18 cellular contexts compared by ENCODE assay signal in the genomic region with DNA sequence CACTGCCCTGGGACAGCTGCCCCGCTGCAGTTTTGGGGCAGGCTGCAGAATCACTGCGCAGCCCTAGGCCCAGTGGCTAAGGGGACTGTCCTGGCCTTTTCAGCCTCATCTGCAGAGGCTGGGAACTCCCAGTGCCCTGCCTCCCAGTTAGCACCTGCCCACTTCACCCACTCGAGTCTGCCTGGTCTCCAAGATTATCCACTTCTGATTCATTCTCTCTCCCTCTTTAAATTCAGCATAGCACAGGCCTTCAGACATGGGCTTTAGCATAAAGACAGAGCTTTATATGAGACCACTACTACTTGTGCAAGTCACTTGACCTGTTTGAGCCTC. TPM values are rescaled to one million over a fixed set of nuclear protein-coding genes. Genes with fewer than 3 reads are reported as not detected.
A peak's percentile ranks its signal among the peaks of the same experiment; 100 is the strongest.
DNase-seq lines count a peak whose midpoint lies in the region; TF ChIP-seq lines count a peak whose summit lies in the region.
"Had no signal": no experiment of that assay in that cellular context is flagged by ENCODE, and none has a peak within 500 bp of the region (broad histone marks: within the 10 kb centered on the region; RNA-seq: fewer than 3 reads in every experiment).

No MANE protein-coding gene starts in this region.

- H3K27me3 Mint-ChIP-seq in activated CD4-positive, alpha-beta T cell treated with anti-CD3 and anti-CD28 coated beads, Interleukin-2, amount 10 ng/mL, durations not matched to agents 7 days and 5 days = peaks cover 20% of the 10 kb centered on the region
- H3K27me3 Mint-ChIP-seq: central memory CD8-positive, alpha-beta T cell had no signal

- intact Hi-C loops in colonic mucosa (cut with DNase I) (no loop called here), thyroid gland (cut with DNase I) (no loop called here)

- H3K9me3 ChIP-seq in colonic mucosa (no peaks in the 10 kb centered on the region), mucosa of rectum (ENCODE audit: control insufficient read depth in 2 of 2, low read length in 2 of 2) (no peaks in the 10 kb centered on the region), thyroid gland (no peaks in the 10 kb centered on the region)
- H3K9me3 ChIP-seq: A549 had no signal

- peak overlapping the region in 1 of 2 donors; percentile 88 for H3K9ac ChIP-seq in colonic mucosa (ENCODE audit: low read depth in 2 of 2, low read length in 2 of 2)
- peak overlapping the region; percentile 70 to 75 for H3K9ac ChIP-seq in mucosa of rectum (ENCODE audit: low read depth in 1 of 2, low read length in 2 of 2)
- H3K9ac ChIP-seq: parathyroid adenoma had no signal

- H3K4me3 ChIP-seq in colonic mucosa (no peak overlapping the region), mucosa of rectum (ENCODE audit: low read length in 2 of 2) (no peak overlapping the region), thyroid gland (replicated peaks in 1 of 3) (no peak overlapping the region)
- H3K4me3 ChIP-seq: A549 had no signal

- peak overlapping the region; percentile 93 for H3K27ac ChIP-seq in colonic mucosa
- H3K27ac ChIP-seq in mucosa of rectum (ENCODE audit: low read depth in 2 of 2, low read length in 2 of 2) = peak overlapping the region; percentile 94 to 97
- H3K27ac ChIP-seq in thyroid gland = peak overlapping the region; percentile 60 to 79 (median 76)
- H3K27ac ChIP-seq: parathyroid adenoma had no signal

- no peaks in the 10 kb centered on the region for H3K27me3 ChIP-seq in colonic mucosa
- H3K27me3 ChIP-seq in mucosa of rectum (ENCODE audit: control insufficient read depth in 2 of 2, insufficient read depth in 2 of 2, low read length in 2 of 2) = no peaks in the 10 kb centered on the region
- no peaks in the 10 kb centered on the region for H3K27me3 ChIP-seq in thyroid gland

- H3K27ac Mint-ChIP-seq in activated CD4-positive, alpha-beta T cell treated with anti-CD3 and anti-CD28 coated beads, Interleukin-2, amount 10 ng/mL, durations not matched to agents 7 days and 5 days = peak overlapping the region; percentile 58
- H3K27ac Mint-ChIP-seq: CD8-positive, alpha-beta memory T cell had no signal

- H3K4me1 ChIP-seq in colonic mucosa = peaks cover 22% of the 10 kb centered on the region
- peaks cover 45 to 50% of the 10 kb centered on the region in 2 donors for H3K4me1 ChIP-seq in mucosa of rectum (ENCODE audit: control insufficient read depth in 2 of 2, insufficient read depth in 2 of 2, low read length in 2 of 2)
- H3K4me1 ChIP-seq in thyroid gland = peaks cover 19 to 44% of the 10 kb centered on the region in 2 donors
- H3K4me1 ChIP-seq: parathyroid adenoma had no signal

- no peak for TF ChIP-seq CTCF in colonic mucosa (IDR thresholded peaks at IDR 0.05)
- TF ChIP-seq CTCF in thyroid gland (IDR thresholded peaks at IDR 0.05) = no peak

- no peak for TF ChIP-seq POLR2A in thyroid gland (IDR thresholded peaks at IDR 0.05)

- no peaks in the 10 kb centered on the region for H3K9me3 Mint-ChIP-seq in activated CD4-positive, alpha-beta T cell treated with anti-CD3 and anti-CD28 coated beads, Interleukin-2, amount 10 ng/mL, durations not matched to agents 7 days and 5 days
- H3K9me3 Mint-ChIP-seq: CD8-positive, alpha-beta memory T cell; central memory CD8-positive, alpha-beta T cell had no signal

- no peak overlapping the region for H3K4me3 Mint-ChIP-seq in activated CD4-positive, alpha-beta T cell treated with anti-CD3 and anti-CD28 coated beads, Interleukin-2, amount 10 ng/mL, durations not matched to agents 7 days and 5 days
- H3K4me3 Mint-ChIP-seq: CD8-positive, alpha-beta memory T cell; central memory CD8-positive, alpha-beta T cell had no signal

- POLR2A ChIA-PET in activated CD4-positive, alpha-beta T cell treated with anti-CD3 and anti-CD28 coated beads, Interleukin-2, amount 10 ng/mL, durations not matched to agents 7 days and 5 days (lab: Charles Lee) = no interaction called here

- no peaks in the 10 kb centered on the region for H3K4me1 Mint-ChIP-seq in activated CD4-positive, alpha-beta T cell treated with anti-CD3 and anti-CD28 coated beads, Interleukin-2, amount 10 ng/mL, durations not matched to agents 7 days and 5 days
- H3K4me1 Mint-ChIP-seq: central memory CD8-positive, alpha-beta T cell had no signal

- no peaks in the 10 kb centered on the region for H3K36me3 Mint-ChIP-seq in activated CD4-positive, alpha-beta T cell treated with anti-CD3 and anti-CD28 coated beads, Interleukin-2, amount 10 ng/mL, durations not matched to agents 7 days and 5 days (ENCODE audit: low read depth)
- H3K36me3 Mint-ChIP-seq: CD8-positive, alpha-beta memory T cell had no signal

- no peak for DNase-seq in activated CD4-positive, alpha-beta T cell treated with anti-CD3 and anti-CD28 coated beads, Interleukin-2, amount 10 ng/mL, durations not matched to agents 7 days and 5 days
- no peak for DNase-seq in activated CD4-positive, alpha-beta T cell treated with anti-CD3 and anti-CD28 coated beads, Interleukin-2, amount 50 U/mL, for 4 hours
- DNase-seq in colonic mucosa (no peak), thyroid gland (no peak), DMS114 treated with DMSO at 0.1 percent for 48 hours (lab: John Stamatoyannopoulos, UW; ENCODE audit: unreplicated experiment) (no peak), COLO829 (ENCODE audit: low spot score) (no peak), iPS-NIHi11 (ENCODE audit: low spot score) (no peak)
- DNase-seq: CD8-positive, alpha-beta memory T cell; glutamatergic neuron; Karpas-422; NCI-H1105 treated with DMSO at 0.1 percent for 48 hours; NCI-H345; stimulated activated naive CD4-positive, alpha-beta T cell treated with Interleukin-2 at 50 U/mL for 16 hours; T-helper 1 cell had no signal

- CTCF ChIA-PET in activated CD4-positive, alpha-beta T cell treated with anti-CD3 and anti-CD28 coated beads, Interleukin-2, amount 10 ng/mL, durations not matched to agents 7 days and 5 days (lab: Charles Lee) = interaction anchor here (1.6 to 1.8 kb wide), 2 partner anchors 15 to 44 kb away, joined by 5 to 6 read pairs; no protein-coding TSS in a partner anchor

- 46 to 56% methylated on average over 3 of the region's 3 CpGs for WGBS in thyroid gland, 2 donors

- H3K36me3 ChIP-seq in colonic mucosa = no peaks in the 10 kb centered on the region
- no peaks in the 10 kb centered on the region for H3K36me3 ChIP-seq in mucosa of rectum (ENCODE audit: control insufficient read depth in 2 of 2, insufficient read depth in 2 of 2, low read length in 2 of 2)
- no peaks in the 10 kb centered on the region for H3K36me3 ChIP-seq in thyroid gland

RNA-seq across cellular contexts. Expression of gene DAGLA, which starts 8.9 kb away (rescaled TPM):
- total RNA-seq in activated CD4-positive, alpha-beta T cell treated with anti-CD3 and anti-CD28 coated beads, Interleukin-2, amount 10 ng/mL, durations not matched to agents 7 days and 5 days = under 1 TPM; 0.44 to 0.45 TPM
- total RNA-seq in colonic mucosa = 10 to 100 TPM in 1 of 2 donors, 1 to 10 TPM in 1; 7.5 to 12.2 TPM
- 1 to 10 TPM; 1.7 to 2.8 (median 1.9) TPM for total RNA-seq in thyroid gland
